ENCODE assay signal across 1 cellular context in genomic region chr16:67490330-67491096, GRCh38.
TF ChIP-seq lines count a peak whose summit lies in the region.

No MANE protein-coding gene starts in this region.

TF ChIP-seq in IMR-90, 13 proteins besides CTCF, POLR2A, EP300 and RAD21 (continued from another document):
- TF ChIP-seq, protein P1, sequence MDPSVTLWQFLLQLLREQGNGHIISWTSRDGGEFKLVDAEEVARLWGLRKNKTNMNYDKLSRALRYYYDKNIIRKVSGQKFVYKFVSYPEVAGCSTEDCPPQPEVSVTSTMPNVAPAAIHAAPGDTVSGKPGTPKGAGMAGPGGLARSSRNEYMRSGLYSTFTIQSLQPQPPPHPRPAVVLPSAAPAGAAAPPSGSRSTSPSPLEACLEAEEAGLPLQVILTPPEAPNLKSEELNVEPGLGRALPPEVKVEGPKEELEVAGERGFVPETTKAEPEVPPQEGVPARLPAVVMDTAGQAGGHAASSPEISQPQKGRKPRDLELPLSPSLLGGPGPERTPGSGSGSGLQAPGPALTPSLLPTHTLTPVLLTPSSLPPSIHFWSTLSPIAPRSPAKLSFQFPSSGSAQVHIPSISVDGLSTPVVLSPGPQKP (IDR thresholded peaks at IDR 0.05; ENCODE audit: borderline replicate concordance, low read depth, low read length), result no peak
